ENCODE assay signal across 21 cellular contexts in genomic region chr2:174708713-174709112, GRCh38. TPM values are rescaled to one million over a fixed set of nuclear protein-coding genes. Genes with fewer than 3 reads are reported as not detected.
A peak's percentile ranks its signal among the peaks of the same experiment; 100 is the strongest.
DNase-seq lines count a peak whose midpoint lies in the region; ATAC-seq and TF ChIP-seq lines count a peak whose summit lies in the region.
"Had no signal": no experiment of that assay in that cellular context is flagged by ENCODE, and none has a peak within 500 bp of the region (broad histone marks: within the 10 kb centered on the region; RNA-seq: fewer than 3 reads in every experiment).

No MANE protein-coding gene starts in this region.

- H3K27ac Mint-ChIP-seq in activated naive CD8-positive, alpha-beta T cell = no peak overlapping the region
- H3K27ac Mint-ChIP-seq in activated naive CD8-positive, alpha-beta T cell treated with anti-CD3 and anti-CD28 coated beads, Interleukin-2, amount 50 U/mL, for 24 hours = no peak overlapping the region
- no peak overlapping the region for H3K27ac Mint-ChIP-seq in WTC11
- H3K27ac Mint-ChIP-seq: B cell; CD8-positive, alpha-beta T cell; HFFc6 had no signal

- H3K4me3 ChIP-seq in coronary artery = no peak overlapping the region
- H3K4me3 ChIP-seq: BLaER1 treated with 17β-estradiol and CSF1 and Interleukin-3, amounts not matched to agents 10 nM and 100 nM; GM12878 had no signal

- H3K4me3 Mint-ChIP-seq in activated naive CD8-positive, alpha-beta T cell = peak overlapping the region; percentile 27
- no peak overlapping the region for H3K4me3 Mint-ChIP-seq in activated naive CD8-positive, alpha-beta T cell treated with anti-CD3 and anti-CD28 coated beads, Interleukin-2, amount 50 U/mL, for 24 hours
- no peak overlapping the region for H3K4me3 Mint-ChIP-seq in WTC11
- H3K4me3 Mint-ChIP-seq: B cell; CD8-positive, alpha-beta T cell; HFFc6 had no signal

- H3K9me3 Mint-ChIP-seq in activated naive CD8-positive, alpha-beta T cell (ENCODE audit: low read depth) = no peaks in the 10 kb centered on the region
- no peaks in the 10 kb centered on the region for H3K9me3 Mint-ChIP-seq in activated naive CD8-positive, alpha-beta T cell treated with anti-CD3 and anti-CD28 coated beads, Interleukin-2, amount 50 U/mL, for 24 hours
- H3K9me3 Mint-ChIP-seq in WTC11 = peaks cover 13% of the 10 kb centered on the region
- H3K9me3 Mint-ChIP-seq: CD8-positive, alpha-beta T cell had no signal

- TF ChIP-seq CTCF in WTC11 (IDR thresholded peaks at IDR 0.05) (no peak), coronary artery (IDR thresholded peaks at IDR 0.05) (no peak)

- POLR2A ChIA-PET in WTC11 (lab: Charles Lee) = interaction anchor here (1.7 kb wide), 1 partner anchor 9 kb away, joined by 3 read pairs; no protein-coding TSS in a partner anchor

- no peak for ATAC-seq in activated naive CD8-positive, alpha-beta T cell treated with anti-CD3 and anti-CD28 coated beads, Interleukin-2, amount 50 U/mL, for 24 hours
- ATAC-seq in WTC11 = no peak
- no peak for ATAC-seq in HG02852 (IDR thresholded peaks at IDR 0.05; ENCODE audit: unreplicated experiment)
- ATAC-seq: CD8-positive, alpha-beta T cell; GM12878; HCT116 had no signal

- H3K36me3 Mint-ChIP-seq in activated naive CD8-positive, alpha-beta T cell = no peaks in the 10 kb centered on the region
- H3K36me3 Mint-ChIP-seq in activated naive CD8-positive, alpha-beta T cell treated with anti-CD3 and anti-CD28 coated beads, Interleukin-2, amount 50 U/mL, for 24 hours (ENCODE audit: low read depth) = no peaks in the 10 kb centered on the region
- no peaks in the 10 kb centered on the region for H3K36me3 Mint-ChIP-seq in WTC11
- H3K36me3 Mint-ChIP-seq: CD8-positive, alpha-beta T cell had no signal

- peaks cover 4% of the 10 kb centered on the region for H3K27me3 Mint-ChIP-seq in activated naive CD8-positive, alpha-beta T cell
- H3K27me3 Mint-ChIP-seq in activated naive CD8-positive, alpha-beta T cell treated with anti-CD3 and anti-CD28 coated beads, Interleukin-2, amount 50 U/mL, for 24 hours = peaks cover 11% of the 10 kb centered on the region
- H3K27me3 Mint-ChIP-seq in WTC11 (ENCODE audit: low read depth) = 0 out of 2 replicates have a peak, but pooled peaks cover 2% of the 10 kb centered on the region

- CTCF ChIA-PET in WTC11 (lab: Charles Lee) = interaction anchor here (1.1 to 1.5 kb wide), 2 partner anchors 9 to 12 kb away, joined by 6 to 10 read pairs; no protein-coding TSS in a partner anchor

- H3K27ac ChIP-seq in coronary artery = no peak overlapping the region
- H3K27ac ChIP-seq: BLaER1 treated with 17β-estradiol and CSF1 and Interleukin-3, amounts not matched to agents 10 nM and 100 nM had no signal

- peaks cover 5% of the 10 kb centered on the region for H3K4me1 Mint-ChIP-seq in activated naive CD8-positive, alpha-beta T cell (ENCODE audit: low read depth)
- H3K4me1 Mint-ChIP-seq in activated naive CD8-positive, alpha-beta T cell treated with anti-CD3 and anti-CD28 coated beads, Interleukin-2, amount 50 U/mL, for 24 hours = no peaks in the 10 kb centered on the region
- H3K4me1 Mint-ChIP-seq in WTC11 = no peaks in the 10 kb centered on the region
- H3K4me1 Mint-ChIP-seq: B cell had no signal

- no peak for DNase-seq in activated naive CD8-positive, alpha-beta T cell treated with anti-CD3 and anti-CD28 coated beads, Interleukin-2, amount 50 U/mL, for 24 hours
- no peak for DNase-seq in WTC11 (ENCODE audit: low spot score)
- peak; percentile 12 for DNase-seq in coronary artery (ENCODE audit: low spot score)
- DNase-seq in NCI-H1694 treated with DMSO at 0.1 percent for 48 hours (lab: John Stamatoyannopoulos, UW) = no peak
- DNase-seq: COR-L47, DMS 273 treated with DMSO at 0.1 percent for 48 hours, DMS53, DND-41, EL, GOT3, H7, HFFc6 had no signal

TF ChIP-seq in WTC11, 78 proteins besides CTCF, POLR2A, EP300 and RAD21:
- TF ChIP-seq ZNF317 (CRISPR knock-in tag; IDR thresholded peaks at IDR 0.05; ENCODE audit: borderline replicate concordance, low read depth) = peak; percentile 62; the same call in 1 of the 2 replicates
- no peak for TF ChIP-seq ATF3 (CRISPR knock-in tag; conservative IDR thresholded peaks at IDR 0.05)
- TF ChIP-seq JUN (CRISPR knock-in tag; IDR thresholded peaks at IDR 0.05) = no peak
- TF ChIP-seq ZNF512 (CRISPR knock-in tag; IDR thresholded peaks at IDR 0.05; ENCODE audit: borderline replicate concordance) = no peak
- 0 out of 2 replicates have a peak, but pooled peaks have one; percentile 30 for TF ChIP-seq NFYB (CRISPR knock-in tag; conservative IDR thresholded peaks at IDR 0.05; ENCODE audit: low read depth)

RNA-seq across cellular contexts. Expression of gene CHRNA1, which starts 55.6 kb away (rescaled TPM):
- total RNA-seq in WTC11 (2021) = not detected in 3 replicates
- total RNA-seq: A172, G401, GM12878, H7 had no signal
